In the genomic region with DNA sequence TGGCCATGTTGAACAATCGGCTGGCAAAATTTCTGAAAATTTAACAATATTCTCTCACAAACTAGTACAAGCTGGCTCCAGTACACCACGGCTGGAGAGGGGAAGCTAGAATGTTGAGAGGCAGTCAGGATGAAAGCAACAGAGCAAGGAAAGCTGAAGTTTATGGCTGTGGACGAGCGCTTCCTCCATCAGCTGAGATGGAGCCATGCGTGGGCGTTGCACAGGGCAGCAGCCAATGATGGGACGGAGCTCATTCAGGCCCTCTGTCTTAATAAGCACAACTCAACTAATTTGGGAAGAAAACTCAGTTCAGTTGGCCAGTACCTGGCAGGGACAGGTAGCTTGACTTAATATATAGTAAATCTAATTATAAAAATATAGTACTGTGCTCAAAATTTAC, we compare ENCODE assay signal across 1 cellular context.
TF ChIP-seq lines count a peak whose summit lies in the region.

No MANE protein-coding gene starts in this region.

TF ChIP-seq in GM23338, 12 proteins besides CTCF, POLR2A, EP300 and RAD21:
- TF ChIP-seq, protein P1, sequence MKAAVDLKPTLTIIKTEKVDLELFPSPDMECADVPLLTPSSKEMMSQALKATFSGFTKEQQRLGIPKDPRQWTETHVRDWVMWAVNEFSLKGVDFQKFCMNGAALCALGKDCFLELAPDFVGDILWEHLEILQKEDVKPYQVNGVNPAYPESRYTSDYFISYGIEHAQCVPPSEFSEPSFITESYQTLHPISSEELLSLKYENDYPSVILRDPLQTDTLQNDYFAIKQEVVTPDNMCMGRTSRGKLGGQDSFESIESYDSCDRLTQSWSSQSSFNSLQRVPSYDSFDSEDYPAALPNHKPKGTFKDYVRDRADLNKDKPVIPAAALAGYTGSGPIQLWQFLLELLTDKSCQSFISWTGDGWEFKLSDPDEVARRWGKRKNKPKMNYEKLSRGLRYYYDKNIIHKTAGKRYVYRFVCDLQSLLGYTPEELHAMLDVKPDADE (IDR thresholded peaks at IDR 0.05): no peak
- TF ChIP-seq ZNF462 (CRISPR knock-in tag; IDR thresholded peaks at IDR 0.05) (no peak), POLR2AphosphoS5 (IDR thresholded peaks at IDR 0.05; ENCODE audit: low read depth) (no peak), ZNF331 (CRISPR knock-in tag; IDR thresholded peaks at IDR 0.05; ENCODE audit: low read depth) (no peak)
